In the genomic region with DNA sequence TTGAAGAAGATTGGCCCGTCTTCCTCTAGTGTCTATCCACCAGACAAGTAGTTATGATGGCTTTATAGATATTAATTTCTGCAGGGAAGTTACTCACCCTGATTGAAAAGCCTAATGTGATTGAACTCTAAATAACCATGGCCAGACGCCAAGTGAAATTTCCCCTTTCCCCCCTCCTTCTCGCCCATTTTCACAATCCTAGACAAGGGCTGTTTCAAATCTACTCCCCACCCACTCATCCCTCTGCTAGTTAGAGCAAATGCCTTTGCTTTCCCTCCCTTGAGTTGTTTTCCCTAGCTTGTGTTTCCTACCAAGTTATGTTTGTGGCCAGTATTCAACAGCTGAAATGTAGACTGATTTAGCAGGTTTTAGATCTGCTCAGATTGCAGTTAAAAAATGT, we compare ENCODE assay signal across 24 cellular contexts.
DNase-seq lines count a peak whose midpoint lies in the region; ATAC-seq, FAIRE-seq and TF ChIP-seq lines count a peak whose summit lies in the region.
"Had no signal": no experiment of that assay in that cellular context is flagged by ENCODE, and none has a peak within 500 bp of the region (broad histone marks: within the 10 kb centered on the region; RNA-seq: fewer than 3 reads in every experiment).

No MANE protein-coding gene starts in this region.

- no peak for FAIRE-seq in bronchial epithelial cell (lab: Jason Lieb, UNC)
- FAIRE-seq: HepG2 had no signal

- H3K36me3 ChIP-seq in cardiac muscle cell (no peaks in the 10 kb centered on the region), bronchial epithelial cell (ENCODE audit: control insufficient read depth, insufficient read depth, low read length) (no peaks in the 10 kb centered on the region), neural progenitor cell (peaks cover 3% of the 10 kb centered on the region), PC-3 (ENCODE audit: low read depth, low read length) (no peaks in the 10 kb centered on the region)
- H3K36me3 ChIP-seq: BLaER1 treated with 17β-estradiol and CSF1 and Interleukin-3, amounts not matched to agents 10 nM and 100 nM; spleen; WERI-Rb-1 had no signal

- no peak overlapping the region for H3K4me3 ChIP-seq in cardiac muscle cell
- H3K4me3 ChIP-seq in bronchial epithelial cell (ENCODE audit: low read depth, low read length) = no peak overlapping the region
- H3K4me3 ChIP-seq in neural progenitor cell = no peak overlapping the region
- H3K4me3 ChIP-seq in PC-3 (ENCODE audit: low read length) = no peak overlapping the region
- H3K4me3 ChIP-seq: BLaER1 treated with 17β-estradiol and CSF1 and Interleukin-3, amounts not matched to agents 10 nM and 100 nM; spleen had no signal

- ATAC-seq in Right ventricle myocardium inferior (no peak), PC-3 (no peak), T-helper 17 cell (no peak)
- ATAC-seq: HCT116; HepG2; stimulated activated memory B cell treated with anti-CD40 and anti-IgM and Interleukin-4, amounts not matched to agents 10 μg/mL and 1 μg/mL and 100 μg/mL, for 72 hours had no signal

- H3K27me3 Mint-ChIP-seq in neural progenitor cell (ENCODE audit: insufficient read depth, low read depth) (no peaks in the 10 kb centered on the region), T-helper 17 cell (no peaks in the 10 kb centered on the region)
- H3K27me3 Mint-ChIP-seq: activated naive CD4-positive, alpha-beta T cell treated with anti-CD3 and anti-CD28 coated beads, Interleukin-2, amount 10 ng/mL, durations not matched to agents 7 days and 5 days; dendritic cell treated with granulocyte-macrophage colony-stimulating factor and Interleukin-4, amounts not matched to agents 40 ng/mL and 50 ng/mL, for 4 days; stimulated activated memory B cell treated with anti-CD40 and anti-IgM and Interleukin-4, amounts not matched to agents 10 μg/mL and 1 μg/mL and 100 μg/mL, for 72 hours had no signal

- H3K4me2 ChIP-seq in neural progenitor cell = no peak overlapping the region
- H3K4me2 ChIP-seq in PC-3 (ENCODE audit: low read length) = no peak overlapping the region

- H3K4me1 ChIP-seq in cardiac muscle cell (ENCODE audit: low read depth) = peaks cover 15% of the 10 kb centered on the region
- H3K4me1 ChIP-seq in neural progenitor cell = no peaks in the 10 kb centered on the region
- H3K4me1 ChIP-seq in PC-3 (ENCODE audit: insufficient read depth, low read length) = no peaks in the 10 kb centered on the region
- H3K4me1 ChIP-seq: spleen had no signal

- H3K27ac Mint-ChIP-seq in neural progenitor cell = peak overlapping the region; percentile 9
- no peak overlapping the region for H3K27ac Mint-ChIP-seq in T-helper 17 cell
- H3K27ac Mint-ChIP-seq: activated naive CD4-positive, alpha-beta T cell treated with anti-CD3 and anti-CD28 coated beads, Interleukin-2, amount 10 ng/mL, durations not matched to agents 7 days and 5 days; dendritic cell treated with granulocyte-macrophage colony-stimulating factor and Interleukin-4, amounts not matched to agents 40 ng/mL and 50 ng/mL, for 4 days; stimulated activated memory B cell treated with anti-CD40 and anti-IgM and Interleukin-4, amounts not matched to agents 10 μg/mL and 1 μg/mL and 100 μg/mL, for 72 hours had no signal

- no peak overlapping the region for H3K27ac ChIP-seq in cardiac muscle cell
- H3K27ac ChIP-seq in neural progenitor cell = no peak overlapping the region
- no peak overlapping the region for H3K27ac ChIP-seq in PC-3 (ENCODE audit: low read length)
- H3K27ac ChIP-seq: BLaER1 treated with 17β-estradiol and CSF1 and Interleukin-3, amounts not matched to agents 10 nM and 100 nM; spleen; WERI-Rb-1 had no signal

- intact Hi-C loops in Right ventricle myocardium inferior (cut with DNase I) (loop anchor here (1.0 kb wide), 1 partner anchor 10 kb away; no protein-coding TSS in a partner anchor), PC-3 (cut with micrococcal nuclease) (no loop called here)

- no peaks in the 10 kb centered on the region for H3K79me2 ChIP-seq in neural progenitor cell (ENCODE audit: low read depth)
- H3K79me2 ChIP-seq in PC-3 (ENCODE audit: low read length) = no peaks in the 10 kb centered on the region

- POLR2A ChIA-PET in PC-3 (lab: Charles Lee; ENCODE audit: unreplicated experiment) = no interaction called here

- H2AFZ ChIP-seq in neural progenitor cell (replicated peaks) = no peak overlapping the region
- no peak overlapping the region for H2AFZ ChIP-seq in PC-3 (ENCODE audit: low read length)

- H3K9me3 Mint-ChIP-seq in neural progenitor cell = peaks cover 5% of the 10 kb centered on the region
- H3K9me3 Mint-ChIP-seq: activated naive CD4-positive, alpha-beta T cell treated with anti-CD3 and anti-CD28 coated beads, Interleukin-2, amount 10 ng/mL, durations not matched to agents 7 days and 5 days had no signal

- H3K4me1 Mint-ChIP-seq in neural progenitor cell (peaks cover 11% of the 10 kb centered on the region), T-helper 17 cell (no peaks in the 10 kb centered on the region)
- H3K4me1 Mint-ChIP-seq: activated naive CD4-positive, alpha-beta T cell treated with anti-CD3 and anti-CD28 coated beads, Interleukin-2, amount 10 ng/mL, durations not matched to agents 7 days and 5 days; stimulated activated memory B cell treated with anti-CD40 and anti-IgM and Interleukin-4, amounts not matched to agents 10 μg/mL and 1 μg/mL and 100 μg/mL, for 72 hours had no signal

- H3K9me2 ChIP-seq in PC-3 (replicated peaks; ENCODE audit: low read length) = no peaks in the 10 kb centered on the region

- H3K9me3 ChIP-seq in cardiac muscle cell (ENCODE audit: low read depth) (no peaks in the 10 kb centered on the region), neural progenitor cell (ENCODE audit: low read depth) (no peaks in the 10 kb centered on the region), PC-3 (ENCODE audit: low read length) (no peaks in the 10 kb centered on the region), T-helper 17 cell (ENCODE audit: control insufficient read depth, low read length, poor library complexity, severe bottlenecking) (no peaks in the 10 kb centered on the region)

- TF ChIP-seq CTCF in cardiac muscle cell (IDR thresholded peaks at IDR 0.05; ENCODE audit: low read depth, low read length) (no peak), bronchial epithelial cell (IDR thresholded peaks at IDR 0.05; ENCODE audit: insufficient read depth, low read length, severe bottlenecking) (no peak), neural progenitor cell (IDR thresholded peaks at IDR 0.05) (no peak), PC-3 (conservative IDR thresholded peaks at IDR 0.05; ENCODE audit: low read depth, low read length) (no peak), GM10266 (IDR thresholded peaks at IDR 0.05; ENCODE audit: control insufficient read depth, insufficient read depth, low read depth, missing control alignments) (no peak)

- BruUV-seq in PC-3 (replicated peaks; lab: Mats Ljungman, UMichigan) = no TSS peak

- peak; percentile 20 to 49 for DNase-seq in cardiac muscle cell (ENCODE audit: low read depth in 1 of 2, low spot score in 1 of 2)
- DNase-seq in Right ventricle myocardium inferior (ENCODE audit: missing footprints) = no peak
- peak; percentile 3 for DNase-seq in bronchial epithelial cell (ENCODE audit: low read depth)
- DNase-seq in neural progenitor cell (ENCODE audit: low spot score) = no peak
- DNase-seq in PC-3 = no peak
- no peak for DNase-seq in GM10266 (ENCODE audit: extremely low spot score)
- DNase-seq in T-helper 17 cell = no peak
- DNase-seq: ACHN; activated CD4-positive, alpha-beta T cell treated with anti-CD3 and anti-CD28 coated beads, Interleukin-2, amount 50 U/mL, for 1 hour; activated naive CD4-positive, alpha-beta T cell treated with anti-CD3 and anti-CD28 coated beads, Interleukin-2, amount 10 ng/mL, durations not matched to agents 7 days and 5 days; islet precursor cell; NCI-H1092; NCI-H2081; NCI-H510A; nucleus accumbens; spleen; stimulated activated CD4-positive, alpha-beta T cell treated with anti-CD3 and anti-CD28 coated beads, Interleukin-4, amount 100 ng/mL, for 1 hour; T-helper 9 cell; WERI-Rb-1 had no signal

- H3K9ac ChIP-seq in neural progenitor cell (no peak overlapping the region), PC-3 (ENCODE audit: low read length) (no peak overlapping the region)
- H3K9ac ChIP-seq: BLaER1 treated with 17β-estradiol and CSF1 and Interleukin-3, amounts not matched to agents 10 nM and 100 nM had no signal

- H3K4me3 Mint-ChIP-seq in neural progenitor cell = no peak overlapping the region
- H3K4me3 Mint-ChIP-seq in T-helper 17 cell = no peak overlapping the region
- H3K4me3 Mint-ChIP-seq: activated naive CD4-positive, alpha-beta T cell treated with anti-CD3 and anti-CD28 coated beads, Interleukin-2, amount 10 ng/mL, durations not matched to agents 7 days and 5 days; dendritic cell treated with granulocyte-macrophage colony-stimulating factor and Interleukin-4, amounts not matched to agents 40 ng/mL and 50 ng/mL, for 4 days; stimulated activated memory B cell treated with anti-CD40 and anti-IgM and Interleukin-4, amounts not matched to agents 10 μg/mL and 1 μg/mL and 100 μg/mL, for 72 hours had no signal

- H4K20me1 ChIP-seq in neural progenitor cell (ENCODE audit: low read depth) (no peaks in the 10 kb centered on the region), PC-3 (ENCODE audit: low read length) (no peaks in the 10 kb centered on the region)
- H4K20me1 ChIP-seq: BLaER1 treated with 17β-estradiol and CSF1 and Interleukin-3, amounts not matched to agents 10 nM and 100 nM had no signal

- no peaks in the 10 kb centered on the region for H3K36me3 Mint-ChIP-seq in neural progenitor cell
- H3K36me3 Mint-ChIP-seq in T-helper 17 cell (ENCODE audit: low read depth) = no peaks in the 10 kb centered on the region
- H3K36me3 Mint-ChIP-seq: activated naive CD4-positive, alpha-beta T cell treated with anti-CD3 and anti-CD28 coated beads, Interleukin-2, amount 10 ng/mL, durations not matched to agents 7 days and 5 days; stimulated activated memory B cell treated with anti-CD40 and anti-IgM and Interleukin-4, amounts not matched to agents 10 μg/mL and 1 μg/mL and 100 μg/mL, for 72 hours had no signal

- no peaks in the 10 kb centered on the region for H3K27me3 ChIP-seq in cardiac muscle cell
- H3K27me3 ChIP-seq in bronchial epithelial cell (ENCODE audit: control insufficient read depth, insufficient read depth, low read length) = no peaks in the 10 kb centered on the region
- H3K27me3 ChIP-seq in neural progenitor cell = no peaks in the 10 kb centered on the region
- no peaks in the 10 kb centered on the region for H3K27me3 ChIP-seq in PC-3 (ENCODE audit: low read length)
- H3K27me3 ChIP-seq: BLaER1 treated with 17β-estradiol and CSF1 and Interleukin-3, amounts not matched to agents 10 nM and 100 nM; spleen had no signal

- CTCF ChIA-PET in PC-3 (lab: Charles Lee) = no interaction called here

- no peaks in the 10 kb centered on the region for H3F3A ChIP-seq in neural progenitor cell (ENCODE audit: low read depth)
- H3F3A ChIP-seq in PC-3 (ENCODE audit: low read length, unreplicated experiment) = no peaks in the 10 kb centered on the region

Comparison
In these comparisons a context has a peak if more than half of its experiments do, and no peak if none do; other contexts are left out.
1. DNase-seq: peak in cardiac muscle cell (2 of 2) and bronchial epithelial cell (single experiment); none in Right ventricle myocardium inferior (single experiment), neural progenitor cell (single experiment), PC-3 (single experiment), GM10266 (single experiment) and T-helper 17 cell (0 of 3).